In the genomic region with DNA sequence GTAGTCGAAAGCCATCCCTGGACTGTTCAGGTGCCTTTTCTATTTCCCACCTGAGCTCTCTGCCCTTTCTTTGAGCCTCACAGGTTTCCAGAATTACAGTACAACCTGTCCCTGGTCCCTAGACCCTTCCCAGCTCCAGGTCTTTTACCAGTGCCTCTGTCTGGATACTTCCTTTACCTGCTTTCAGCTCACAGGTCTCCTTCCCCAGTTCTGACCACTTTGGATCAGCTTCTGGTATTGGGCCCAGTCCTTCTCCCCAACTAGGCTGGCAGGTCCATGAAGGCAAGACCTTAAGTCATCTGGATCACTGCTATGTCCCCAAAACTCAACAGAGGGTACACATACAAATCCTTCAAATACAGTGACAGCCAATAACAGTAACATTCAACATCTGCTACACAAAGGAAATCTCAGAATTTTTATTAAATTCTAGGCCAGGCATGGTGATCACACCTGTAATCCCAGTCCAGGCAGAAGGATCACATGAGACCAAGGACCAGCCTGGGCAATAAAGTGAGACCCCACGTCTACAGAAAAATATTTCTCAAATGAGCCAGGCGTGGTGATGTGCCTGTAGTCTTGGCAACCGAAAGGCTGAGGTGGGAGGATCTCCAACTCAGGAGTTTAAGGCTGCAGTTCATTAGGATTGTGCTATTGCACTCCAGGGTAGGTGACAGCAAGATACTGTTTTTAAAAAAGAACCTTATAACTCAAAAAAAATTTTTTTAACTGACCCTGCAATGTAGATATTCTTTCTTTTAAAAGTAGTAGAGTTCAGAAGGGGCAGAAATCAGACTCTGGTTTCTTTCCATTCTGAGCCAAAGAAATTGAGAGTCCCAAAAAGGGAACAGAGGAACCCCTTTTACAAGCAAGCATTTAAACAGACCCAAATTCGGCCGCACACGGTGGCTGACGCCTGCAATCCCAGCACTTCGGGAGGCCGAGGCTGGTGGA, we compare ENCODE assay signal across 9 cellular contexts. TPM values are rescaled to one million over a fixed set of nuclear protein-coding genes. Genes with fewer than 3 reads are reported as not detected.
DNase-seq lines count a peak whose midpoint lies in the region; ATAC-seq and TF ChIP-seq lines count a peak whose summit lies in the region.
"Had no signal": no experiment of that assay in that cellular context is flagged by ENCODE, and none has a peak within 500 bp of the region (broad histone marks: within the 10 kb centered on the region; RNA-seq: fewer than 3 reads in every experiment).

No MANE protein-coding gene starts in this region.

- peak overlapping the region in 1 of 2 donors; percentile 88 for H3K27ac ChIP-seq in right atrium auricular region
- H3K27ac ChIP-seq in mesenchymal stem cell (ENCODE audit: low read length, poor library complexity, severe bottlenecking), result no peak overlapping the region

- H3K27me3 Mint-ChIP-seq in brain, result peaks cover 8% of the 10 kb centered on the region

- 81% methylated on average over 10 of the region's 10 CpGs for WGBS in mesenchymal stem cell

- peak overlapping the region; percentile 89 to 96 for H3K4me3 ChIP-seq in right atrium auricular region
- H3K4me3 ChIP-seq in mesenchymal stem cell (ENCODE audit: insufficient read depth in 1 of 2, low read depth in 1 of 2, low read length in 2 of 2), result peak overlapping the region; percentile 18 to 99
- no peak overlapping the region for H3K4me3 ChIP-seq in mucosa of descending colon

- ATAC-seq in mucosa of descending colon, result no peak

- H3K9me3 ChIP-seq in right atrium auricular region, result no peaks in the 10 kb centered on the region
- no peaks in the 10 kb centered on the region for H3K9me3 ChIP-seq in mesenchymal stem cell (ENCODE audit: control insufficient read depth, low read length)
- H3K9me3 ChIP-seq in mucosa of descending colon, result no peaks in the 10 kb centered on the region

- H3K36me3 Mint-ChIP-seq in brain, result peaks cover 36% of the 10 kb centered on the region

- peak overlapping the region; percentile 59 for H3K4me2 ChIP-seq in mesenchymal stem cell (ENCODE audit: low read length, poor library complexity, severe bottlenecking)

- no peak overlapping the region for H3K4ac ChIP-seq in mesenchymal stem cell (ENCODE audit: low read depth in 1 of 2, low read length in 2 of 2)

- no peak overlapping the region for H2BK15ac ChIP-seq in mesenchymal stem cell (ENCODE audit: low read depth, poor library complexity, severe bottlenecking)

- no peak overlapping the region for H2BK5ac ChIP-seq in mesenchymal stem cell (ENCODE audit: low read depth, low read length, poor library complexity, severe bottlenecking)

- no peak overlapping the region for H3K23ac ChIP-seq in mesenchymal stem cell (ENCODE audit: low read length in 2 of 2)

- H4K8ac ChIP-seq in mesenchymal stem cell (ENCODE audit: low read length), result no peak overlapping the region

- DNase-seq in right atrium auricular region (ENCODE audit: low spot score) (no peak), cardiac septum (ENCODE audit: low spot score) (no peak), mesenchymal stem cell (peak; percentile 27), KG1 (lab: John Stamatoyannopoulos, UW) (no peak), DMS79 treated with DMSO at 0.1 percent for 48 hours (lab: John Stamatoyannopoulos, UW) (no peak), NCI-H82 treated with DMSO at 0.1 percent for 48 hours (lab: John Stamatoyannopoulos, UW; ENCODE audit: unreplicated experiment) (no peak), mucosa of descending colon (no peak)
- DNase-seq: NCI-H1092 had no signal

- no peak overlapping the region for H3K14ac ChIP-seq in mesenchymal stem cell (ENCODE audit: low read length in 2 of 2)

- no peak overlapping the region for H3K18ac ChIP-seq in mesenchymal stem cell (ENCODE audit: low read depth in 1 of 2, low read length in 2 of 2)

- H2BK12ac ChIP-seq in mesenchymal stem cell (ENCODE audit: low read length in 2 of 2), result no peak overlapping the region

- peaks cover 42% of the 10 kb centered on the region for H3K4me1 Mint-ChIP-seq in brain

- no peak overlapping the region for H4K91ac ChIP-seq in mesenchymal stem cell (ENCODE audit: low read length)

- H3K27ac Mint-ChIP-seq in brain, result peak overlapping the region in 3 of 5 experiments; percentile 52 to 98 (median 55)

- peaks cover 0 to 41% of the 10 kb centered on the region in 2 donors for H3K4me1 ChIP-seq in right atrium auricular region
- H3K4me1 ChIP-seq in mesenchymal stem cell (ENCODE audit: control insufficient read depth, insufficient read depth, low read depth, low read length), result peaks cover 31% of the 10 kb centered on the region
- peaks cover 24% of the 10 kb centered on the region for H3K4me1 ChIP-seq in mucosa of descending colon (ENCODE audit: low read depth)

- peaks cover 0 to 2% (median 0%) of the 10 kb centered on the region in 5 experiments for H3K9me3 Mint-ChIP-seq in brain

- H2BK120ac ChIP-seq in mesenchymal stem cell (ENCODE audit: low read depth, low read length), result no peak overlapping the region

- H3K36me3 ChIP-seq in right atrium auricular region (peaks cover 35% of the 10 kb centered on the region), mesenchymal stem cell (ENCODE audit: control insufficient read depth in 1 of 2, insufficient read depth in 2 of 2, low read depth in 1 of 2, low read length in 2 of 2) (peaks cover 33 to 35% of the 10 kb centered on the region in 2 experiments), mucosa of descending colon (ENCODE audit: low read depth) (peaks cover 5% of the 10 kb centered on the region)

- peaks cover 13% of the 10 kb centered on the region for H3K79me1 ChIP-seq in mesenchymal stem cell (replicated peaks; ENCODE audit: low read length, poor library complexity, severe bottlenecking)

- no peak for TF ChIP-seq CTCF in right atrium auricular region (IDR thresholded peaks at IDR 0.05)
- no peak for TF ChIP-seq CTCF in brain (conservative IDR thresholded peaks at IDR 0.05)
- TF ChIP-seq CTCF in mucosa of descending colon (IDR thresholded peaks at IDR 0.05), result no peak

- H3K4me3 Mint-ChIP-seq in brain, result peak overlapping the region; percentile 93 to 100 (median 100)

- H3K9ac ChIP-seq in mesenchymal stem cell (ENCODE audit: low read length), result peak overlapping the region; percentile 99

- no peaks in the 10 kb centered on the region for H3K27me3 ChIP-seq in right atrium auricular region
- H3K27me3 ChIP-seq in mesenchymal stem cell (ENCODE audit: control insufficient read depth in 1 of 2, insufficient read depth in 1 of 2, low read length in 2 of 2), result no peaks in the 10 kb centered on the region

- intact Hi-C loops in cardiac septum (cut with DNase I), result no loop called here
- intact Hi-C loops in mucosa of descending colon (cut with DNase I, micrococcal nuclease), result no loop called here

- no peak overlapping the region for H2AK5ac ChIP-seq in mesenchymal stem cell (ENCODE audit: low read length, severe bottlenecking)

- H2AFZ ChIP-seq in mesenchymal stem cell (ENCODE audit: low read depth, low read length), result no peak overlapping the region

RNA-seq across cellular contexts. Expression of a gene that starts 1.3 kb away (rescaled TPM):
- total RNA-seq in right atrium auricular region, result 1,000 to 10,000 TPM; 1,032 to 1,330 TPM
- total RNA-seq in cardiac septum, result 1,084 TPM
- 2,932 TPM for polyA plus RNA-seq in brain (ENCODE audit: insufficient read depth, low read depth, low replicate concordance)
- polyA plus RNA-seq in mesenchymal stem cell (2013, experiment 1 of 2), result 3,108 TPM
- polyA plus RNA-seq in mesenchymal stem cell (2013, experiment 2 of 2), result 3,178 TPM
- 1,000 to 10,000 TPM; 1,270 to 1,804 (median 1,507) TPM for total RNA-seq in mucosa of descending colon

RNA-seq across cellular contexts. Expression of a gene that starts 11.0 kb away (rescaled TPM):
- total RNA-seq in right atrium auricular region (10 to 100 TPM; 81.7 to 95.1 TPM), cardiac septum (79.9 TPM), mucosa of descending colon (100 to 1,000 TPM; 101 to 122 (median 102) TPM)
- polyA plus RNA-seq in brain (ENCODE audit: insufficient read depth, low read depth, low replicate concordance), result 142 TPM
- polyA plus RNA-seq in mesenchymal stem cell (2013, experiment 1 of 2), result 87.1 TPM
- polyA plus RNA-seq in mesenchymal stem cell (2013, experiment 2 of 2), result 84.1 TPM

RNA-seq across cellular contexts. Expression of a gene that starts 21.9 kb away (rescaled TPM):
- 10 to 100 TPM in 1 of 2 donors, 1 to 10 TPM in 1; 7.5 to 12.0 TPM for total RNA-seq in right atrium auricular region
- 25.1 TPM for total RNA-seq in cardiac septum
- 28.8 TPM for polyA plus RNA-seq in brain (ENCODE audit: insufficient read depth, low read depth, low replicate concordance)
- 61.4 TPM for polyA plus RNA-seq in mesenchymal stem cell (2013, experiment 1 of 2)
- 51.6 TPM for polyA plus RNA-seq in mesenchymal stem cell (2013, experiment 2 of 2)
- 10 to 100 TPM in 2 of 3 donors, 1 to 10 TPM in 1; 6.5 to 26.7 (median 17.9) TPM for total RNA-seq in mucosa of descending colon

RNA-seq across cellular contexts. Expression of a gene that starts 27.8 kb away (rescaled TPM):
- total RNA-seq in right atrium auricular region (100 to 1,000 TPM; 107 to 202 TPM), cardiac septum (53.0 TPM), mucosa of descending colon (100 to 1,000 TPM; 200 to 236 (median 235) TPM)
- polyA plus RNA-seq in brain (ENCODE audit: insufficient read depth, low read depth, low replicate concordance), result 20.6 TPM
- polyA plus RNA-seq in mesenchymal stem cell (2013, experiment 1 of 2), result 316 TPM
- 290 TPM for polyA plus RNA-seq in mesenchymal stem cell (2013, experiment 2 of 2)

RNA-seq across cellular contexts. Expression of a gene that starts 43.2 kb away (rescaled TPM):
- total RNA-seq in right atrium auricular region, result 10 to 100 TPM; 29.9 to 32.3 TPM
- 26.3 TPM for total RNA-seq in cardiac septum
- polyA plus RNA-seq in brain (ENCODE audit: insufficient read depth, low read depth, low replicate concordance), result 71.5 TPM
- 31.3 TPM for polyA plus RNA-seq in mesenchymal stem cell (2013, experiment 1 of 2)
- polyA plus RNA-seq in mesenchymal stem cell (2013, experiment 2 of 2), result 31.7 TPM
- 10 to 100 TPM; 28.4 to 31.2 (median 28.8) TPM for total RNA-seq in mucosa of descending colon
